11 cellular contexts compared by ENCODE assay signal in genomic region chr9:94056442-94056974, GRCh38. TPM values are rescaled to one million over a fixed set of nuclear protein-coding genes. Genes with fewer than 3 reads are reported as not detected.
DNase-seq lines count a peak whose midpoint lies in the region; ATAC-seq, FAIRE-seq and TF ChIP-seq lines count a peak whose summit lies in the region.
"Had no signal": no experiment of that assay in that cellular context is flagged by ENCODE, and none has a peak within 500 bp of the region (broad histone marks: within the 10 kb centered on the region; RNA-seq: fewer than 3 reads in every experiment).

No MANE protein-coding gene starts in this region.

- H3K4me1 ChIP-seq in SK-N-SH (ENCODE audit: control insufficient read depth in 1 of 2, insufficient read depth in 2 of 2, low read depth in 1 of 2, low read length in 1 of 2) (no peaks in the 10 kb centered on the region; a peak in 1 of 4 replicates), prostate gland (replicated peaks) (no peaks in the 10 kb centered on the region)

- H3K27ac ChIP-seq in SK-N-SH (ENCODE audit: low read depth in 2 of 2, low read length in 1 of 2) (peak overlapping the region; percentile 22 to 49; a peak in 3 of 4 replicates), prostate gland (peak overlapping the region in 1 of 2 donors; percentile 33)

- no peaks in the 10 kb centered on the region for H4K20me1 ChIP-seq in SK-N-SH (ENCODE audit: insufficient read depth)

- no peak for TF ChIP-seq POLR2A in prostate gland (IDR thresholded peaks at IDR 0.05)

- POLR2A ChIA-PET in SK-N-SH (lab: Yijun Ruan, JAX): no interaction called here

- 35% methylated on average over 3 of the region's 3 CpGs for WGBS in SK-N-SH (ENCODE audit: low lambda C conversion rate)
- WGBS in prostate gland: 34% methylated on average over 3 of the region's 3 CpGs

- CTCF ChIA-PET in SK-N-SH (lab: Yijun Ruan, JAX): interaction anchor here (4.2 to 6.4 kb wide), 2 partner anchors 10 to 157 kb away, joined by 19 to 30 read pairs; no protein-coding TSS in a partner anchor

- TF ChIP-seq RAD21 in SK-N-SH (IDR thresholded peaks at IDR 0.05; ENCODE audit: low read length): no peak

- no peak for ATAC-seq in HG03175 (IDR thresholded peaks at IDR 0.05; ENCODE audit: unreplicated experiment)
- ATAC-seq: left colon had no signal

- TF ChIP-seq CTCF in SK-N-SH (IDR thresholded peaks at IDR 0.05): no peak
- TF ChIP-seq CTCF in fibroblast of the aortic adventitia (IDR thresholded peaks at IDR 0.05; ENCODE audit: insufficient read depth, low read length): no peak
- no peak for TF ChIP-seq CTCF in prostate gland (IDR thresholded peaks at IDR 0.05)

- H3K27me3 ChIP-seq in SK-N-SH (ENCODE audit: insufficient read depth) (no peaks in the 10 kb centered on the region), prostate gland (replicated peaks; ENCODE audit: insufficient read depth) (no peaks in the 10 kb centered on the region)

- H3K36me3 ChIP-seq in SK-N-SH (replicated peaks in 1 of 2; ENCODE audit: control insufficient read depth in 1 of 2, insufficient read depth in 2 of 2, low read length in 1 of 2): peaks cover 0 to 12% of the 10 kb centered on the region in 2 experiments
- H3K36me3 ChIP-seq in prostate gland: no peaks in the 10 kb centered on the region

- peak overlapping the region; percentile 20; the same call in 1 of the 2 replicates for H3K4me2 ChIP-seq in SK-N-SH

- H2AFZ ChIP-seq in SK-N-SH (ENCODE audit: low read depth): no peak overlapping the region

- H3K9me3 ChIP-seq in SK-N-SH (no peaks in the 10 kb centered on the region), prostate gland (no peaks in the 10 kb centered on the region)

- peaks cover 4% of the 10 kb centered on the region for H3F3A ChIP-seq in SK-N-SH (replicated peaks; ENCODE audit: insufficient read depth)

- no peak overlapping the region for H3K4me3 ChIP-seq in SK-N-SH (ENCODE audit: low read depth in 2 of 2, low read length in 1 of 2)
- H3K4me3 ChIP-seq in fibroblast of the aortic adventitia (ENCODE audit: low read depth, low read length): no peak overlapping the region
- no peak overlapping the region for H3K4me3 ChIP-seq in prostate gland

- DNase-seq in EL (peak; percentile 70), SK-N-SH (no peak), fibroblast of the aortic adventitia (ENCODE audit: low read depth) (peak; percentile 88), prostate gland (ENCODE audit: low spot score) (peak; percentile 10), HUDEP-2 (lab: John Stamatoyannopoulos, UW; ENCODE audit: unreplicated experiment in 76 of 76) (no peak), HTR-8/SVneo (ENCODE audit: insufficient read length, low spot score) (no peak)
- DNase-seq in activated CD4-positive, alpha-beta T cell treated with anti-CD3 and anti-CD28 coated beads, Interleukin-2, amount 50 U/mL, for 1 hour: no peak
- DNase-seq: left colon, NCI-H345 had no signal

- H3K9ac ChIP-seq in SK-N-SH: peak overlapping the region; percentile 7; the same call in 1 of the 2 replicates

- no peak for TF ChIP-seq EP300 in SK-N-SH (IDR thresholded peaks at IDR 0.05; ENCODE audit: borderline replicate concordance in 1 of 2, low read depth in 1 of 2, low read length in 1 of 2)

- H3K9me2 ChIP-seq in SK-N-SH: peaks cover 3% of the 10 kb centered on the region; the same call in 1 of the 2 replicates

- intact Hi-C loops in prostate gland (cut with DNase I): no loop called here

- no peak for FAIRE-seq in HTR-8/SVneo (lab: Jason Lieb, UNC)
- FAIRE-seq: colon had no signal

- H3K79me2 ChIP-seq in SK-N-SH (ENCODE audit: insufficient read depth): peaks cover 5% of the 10 kb centered on the region; the same call in 1 of the 2 replicates

TF ChIP-seq in SK-N-SH, 30 proteins besides CTCF, POLR2A, EP300 and RAD21 (continues in another document):
- TF ChIP-seq FOXM1 (IDR thresholded peaks at IDR 0.05; ENCODE audit: low read depth) (no peak), YY1 (IDR thresholded peaks at IDR 0.05; ENCODE audit: low read depth) (no peak), MEF2A (IDR thresholded peaks at IDR 0.05; ENCODE audit: borderline replicate concordance, low read depth) (no peak), ELF1 (IDR thresholded peaks at IDR 0.05) (no peak), RCOR1 (IDR thresholded peaks at IDR 0.05; ENCODE audit: low read length) (no peak), SIN3A (IDR thresholded peaks at IDR 0.05; ENCODE audit: borderline replicate concordance, low read depth, low read length) (no peak), SMC3 (IDR thresholded peaks at IDR 0.05; ENCODE audit: low read depth, low read length) (no peak), PBX3 (IDR thresholded peaks at IDR 0.05) (0 out of 2 replicates have a peak, but pooled peaks have one; percentile 14), GATA2 (CRISPR knock-in tag; IDR thresholded peaks at IDR 0.05) (no peak), IRF3 (IDR thresholded peaks at IDR 0.05; ENCODE audit: low read depth, low read length) (no peak), GABPA (IDR thresholded peaks at IDR 0.05; ENCODE audit: low read depth) (no peak), TAF1 (IDR thresholded peaks at IDR 0.05; ENCODE audit: borderline replicate concordance, low read depth, low read length) (no peak), ZBTB33 (IDR thresholded peaks at IDR 0.05; ENCODE audit: borderline replicate concordance, low read depth) (no peak), FOSL2 (IDR thresholded peaks at IDR 0.05; ENCODE audit: borderline replicate concordance, low read depth) (peak; percentile 39; the same call in 1 of the 2 replicates), MXI1 (IDR thresholded peaks at IDR 0.05; ENCODE audit: low read depth, low read length) (no peak), JUND (IDR thresholded peaks at IDR 0.05) (peak; percentile 30; the same call in 1 of the 2 replicates), CHD2 (IDR thresholded peaks at IDR 0.05; ENCODE audit: low read length, partially characterized antibody) (no peak)
- TF ChIP-seq, protein P1, sequence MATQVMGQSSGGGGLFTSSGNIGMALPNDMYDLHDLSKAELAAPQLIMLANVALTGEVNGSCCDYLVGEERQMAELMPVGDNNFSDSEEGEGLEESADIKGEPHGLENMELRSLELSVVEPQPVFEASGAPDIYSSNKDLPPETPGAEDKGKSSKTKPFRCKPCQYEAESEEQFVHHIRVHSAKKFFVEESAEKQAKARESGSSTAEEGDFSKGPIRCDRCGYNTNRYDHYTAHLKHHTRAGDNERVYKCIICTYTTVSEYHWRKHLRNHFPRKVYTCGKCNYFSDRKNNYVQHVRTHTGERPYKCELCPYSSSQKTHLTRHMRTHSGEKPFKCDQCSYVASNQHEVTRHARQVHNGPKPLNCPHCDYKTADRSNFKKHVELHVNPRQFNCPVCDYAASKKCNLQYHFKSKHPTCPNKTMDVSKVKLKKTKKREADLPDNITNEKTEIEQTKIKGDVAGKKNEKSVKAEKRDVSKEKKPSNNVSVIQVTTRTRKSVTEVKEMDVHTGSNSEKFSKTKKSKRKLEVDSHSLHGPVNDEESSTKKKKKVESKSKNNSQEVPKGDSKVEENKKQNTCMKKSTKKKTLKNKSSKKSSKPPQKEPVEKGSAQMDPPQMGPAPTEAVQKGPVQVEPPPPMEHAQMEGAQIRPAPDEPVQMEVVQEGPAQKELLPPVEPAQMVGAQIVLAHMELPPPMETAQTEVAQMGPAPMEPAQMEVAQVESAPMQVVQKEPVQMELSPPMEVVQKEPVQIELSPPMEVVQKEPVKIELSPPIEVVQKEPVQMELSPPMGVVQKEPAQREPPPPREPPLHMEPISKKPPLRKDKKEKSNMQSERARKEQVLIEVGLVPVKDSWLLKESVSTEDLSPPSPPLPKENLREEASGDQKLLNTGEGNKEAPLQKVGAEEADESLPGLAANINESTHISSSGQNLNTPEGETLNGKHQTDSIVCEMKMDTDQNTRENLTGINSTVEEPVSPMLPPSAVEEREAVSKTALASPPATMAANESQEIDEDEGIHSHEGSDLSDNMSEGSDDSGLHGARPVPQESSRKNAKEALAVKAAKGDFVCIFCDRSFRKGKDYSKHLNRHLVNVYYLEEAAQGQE (IDR thresholded peaks at IDR 0.05; ENCODE audit: low read depth, low read length): no peak

RNA-seq across cellular contexts. Expression of gene PTPDC1, which starts 27.8 kb away (rescaled TPM):
- polyA plus RNA-seq in SK-N-SH (2012; rRNA removed): 3.7 and 4.9 TPM in 2 replicates
- 3.2 TPM in 2 replicates for polyA plus RNA-seq in SK-N-SH (2012; cell fraction: cytosol; rRNA removed)
- polyA plus RNA-seq in SK-N-SH (2012; cell fraction: nucleus; rRNA removed): 10.1 and 13.7 TPM in 2 replicates
- total RNA-seq in fibroblast of the aortic adventitia (ENCODE audit: low replicate concordance) (6.6 and 10.8 TPM in 2 replicates), prostate gland (10 to 100 TPM in 1 of 2 donors, 1 to 10 TPM in 1; 4.6 to 17.9 TPM)

Comparison
In these comparisons a context has a peak if more than half of its experiments do, and no peak if none do; other contexts are left out.
1. DNase-seq: peak in EL (single experiment), fibroblast of the aortic adventitia (single experiment) and prostate gland (single experiment); none in SK-N-SH (single experiment), activated CD4-positive, alpha-beta T cell treated with anti-CD3 and anti-CD28 coated beads, Interleukin-2, amount 50 U/mL, for 1 hour (single experiment), HUDEP-2 (0 of 76) and HTR-8/SVneo (single experiment).